ENCODE assay signal across 21 cellular contexts in genomic region chr1:185058103-185058502, GRCh38. TPM values are rescaled to one million over a fixed set of nuclear protein-coding genes. Genes with fewer than 3 reads are reported as not detected.
DNase-seq lines count a peak whose midpoint lies in the region; ATAC-seq, FAIRE-seq and TF ChIP-seq lines count a peak whose summit lies in the region.
"Had no signal": no experiment of that assay in that cellular context is flagged by ENCODE, and none has a peak within 500 bp of the region (broad histone marks: within the 10 kb centered on the region; RNA-seq: fewer than 3 reads in every experiment).

No MANE protein-coding gene starts in this region.

- CTCF ChIA-PET in GM12878 (lab: Yijun Ruan, JAX): interaction anchor here (2.0 kb wide), 1 partner anchor 112 kb away, joined by 5 read pairs; no protein-coding TSS in a partner anchor

- ATAC-seq in GM19351 (IDR thresholded peaks at IDR 0.05; ENCODE audit: unreplicated experiment): peak; percentile 53
- peak; percentile 43; the same call in 2 of the 3 replicates for ATAC-seq in GM12878
- ATAC-seq in natural killer cell: no peak
- ATAC-seq: pancreas had no signal

- H3K9me3 Mint-ChIP-seq in natural killer cell: no peaks in the 10 kb centered on the region
- H3K9me3 Mint-ChIP-seq: CD8-positive, alpha-beta memory T cell; GM23338 had no signal

- H4K20me1 ChIP-seq in GM12878 (ENCODE audit: control insufficient read depth, insufficient read depth): no peaks in the 10 kb centered on the region
- H4K20me1 ChIP-seq in smooth muscle cell (ENCODE audit: low read depth): peaks cover 98% of the 10 kb centered on the region

- no peak for TF ChIP-seq EP300 in GM12878 (IDR thresholded peaks at IDR 0.05; ENCODE audit: borderline replicate concordance in 1 of 2, control insufficient read depth in 1 of 2, low read depth in 2 of 2, low read length in 2 of 2)

- in situ Hi-C loops in GM12878 (cut with MboI): no loop called here

- no peaks in the 10 kb centered on the region for H3K27me3 Mint-ChIP-seq in natural killer cell (ENCODE audit: low read depth in 2 of 2)
- H3K27me3 Mint-ChIP-seq: CD8-positive, alpha-beta memory T cell had no signal

- peak overlapping the region in 1 of 2 donors; percentile 39 for H3K27ac Mint-ChIP-seq in natural killer cell
- H3K27ac Mint-ChIP-seq: CD8-positive, alpha-beta memory T cell had no signal

- no peak overlapping the region for H3K4me2 ChIP-seq in GM12878 (ENCODE audit: control insufficient read depth, insufficient read depth)
- no peak overlapping the region for H3K4me2 ChIP-seq in smooth muscle cell

- H3K36me3 Mint-ChIP-seq in natural killer cell: no peaks in the 10 kb centered on the region

- H3K9ac ChIP-seq in GM12878 (ENCODE audit: control insufficient read depth, insufficient read depth, low read length) (no peak overlapping the region), smooth muscle cell (ENCODE audit: low read depth) (no peak overlapping the region)

- no peak for TF ChIP-seq POLR2A in GM12878 (IDR thresholded peaks at IDR 0.05; ENCODE audit: low read depth, low read length)

- H3K79me2 ChIP-seq in GM12878 (ENCODE audit: control insufficient read depth, insufficient read depth, low read length) (no peaks in the 10 kb centered on the region; the same call in none of the 2 replicates), smooth muscle cell (ENCODE audit: low read depth) (peaks cover 98% of the 10 kb centered on the region)

- POLR2A ChIA-PET in GM12878 (lab: Charles Lee): interaction anchor here (0.6 to 0.9 kb wide), 2 partner anchors 305 to 1420 kb away, joined by 3 read pairs; no protein-coding TSS in a partner anchor

- no peak for FAIRE-seq in GM12878 (lab: Jason Lieb, UNC)

- RAD21 ChIA-PET in GM12878 (lab: Charles Lee; ENCODE audit: unreplicated experiment): interaction anchor here (0.9 kb wide), 1 partner anchor 253 kb away, joined by 3 read pairs; no protein-coding TSS in a partner anchor

- BruUV-seq in GM12878 (replicated peaks; lab: Mats Ljungman, UMichigan): no TSS peak

- H3K4me1 Mint-ChIP-seq in natural killer cell: peaks cover 52 to 61% of the 10 kb centered on the region in 2 donors

- H3K4me1 ChIP-seq in GM12878 (ENCODE audit: control insufficient read depth, insufficient read depth, low read length) (no peaks in the 10 kb centered on the region), smooth muscle cell (ENCODE audit: low read depth) (peaks cover 17% of the 10 kb centered on the region)
- H3K4me1 ChIP-seq: uterus had no signal

- SMC1A ChIA-PET in GM12878 (lab: Charles Lee; ENCODE audit: uncharacterized antibody, unreplicated experiment): interaction anchor here (0.7 to 1.0 kb wide), 3 partner anchors 11 to 911 kb away, joined by 3 to 6 read pairs (median 5); no protein-coding TSS in a partner anchor

- DNase-seq in HL-60 (ENCODE audit: low read depth in 1 of 2, low spot score in 1 of 2) (no peak), GM12878 (ENCODE audit: low read depth, low spot score) (no peak), smooth muscle cell (lab: John Stamatoyannopoulos, UW; ENCODE audit: unreplicated experiment) (no peak), natural killer cell (no peak), NCI-H1105 treated with DMSO at 0.1 percent for 48 hours (lab: John Stamatoyannopoulos, UW) (no peak), NCI-H1436 treated with DMSO at 0.1 percent for 48 hours (lab: John Stamatoyannopoulos, UW) (no peak)
- DNase-seq: activated CD4-positive, alpha-beta T cell treated with anti-CD3 and anti-CD28 coated beads, Interleukin-2, amount 50 U/mL, for 4 hours; activated effector memory CD4-positive, alpha-beta T cell treated with Interleukin-2 at 50 U/mL for 16 hours; CD8-positive, alpha-beta memory T cell; GDM1; glutamatergic neuron; kidney glomerular epithelial cell; NCI-H1694; NCI-H748 treated with DMSO at 0.1 percent for 48 hours; pancreas; sigmoid colon; stimulated activated CD8-positive, alpha-beta memory T cell treated with anti-CD3 and anti-CD28 coated beads, Interleukin-4, amount 100 ng/mL, for 48 hours; uterus had no signal

- no peak for TF ChIP-seq RAD21 in GM12878 (IDR thresholded peaks at IDR 0.05; ENCODE audit: insufficient read depth, low read depth, low read length)

- no peaks in the 10 kb centered on the region for H3F3A ChIP-seq in smooth muscle cell (ENCODE audit: low read depth)

- H3K4me3 Mint-ChIP-seq in natural killer cell: no peak overlapping the region
- H3K4me3 Mint-ChIP-seq: CD8-positive, alpha-beta memory T cell; GM23338 had no signal

- H3K27ac ChIP-seq in HL-60 (replicated peaks): peak overlapping the region; percentile 21; the same call in 1 of the 2 replicates
- H3K27ac ChIP-seq in GM12878 (ENCODE audit: control insufficient read depth, insufficient read depth): no peak overlapping the region
- peak overlapping the region; percentile 21 for H3K27ac ChIP-seq in smooth muscle cell (ENCODE audit: low read depth)
- H3K27ac ChIP-seq: coronary artery, pancreas, sigmoid colon, uterus had no signal

- intact Hi-C loops in GM12878 (cut with micrococcal nuclease; ENCODE audit: unreplicated experiment): no loop called here
- intact Hi-C loops in natural killer cell (cut with micrococcal nuclease): no loop called here

- H3K9me3 ChIP-seq in GM12878 (replicated peaks; ENCODE audit: control insufficient read depth, insufficient read depth, low read length) (no peaks in the 10 kb centered on the region; the same call in none of the 3 replicates), smooth muscle cell (replicated peaks; ENCODE audit: low read depth) (no peaks in the 10 kb centered on the region)
- H3K9me3 ChIP-seq: pancreas, sigmoid colon, uterus had no signal

- no peak for TF ChIP-seq CTCF in HL-60 (IDR thresholded peaks at IDR 0.05; ENCODE audit: insufficient read depth, low read length)
- no peak for TF ChIP-seq CTCF in GM12878 (IDR thresholded peaks at IDR 0.05 in 2 of 3, conservative IDR thresholded peaks at IDR 0.05 in 1 of 3; ENCODE audit: control insufficient read depth in 2 of 3, extremely low read depth in 1 of 3, insufficient read depth in 1 of 3, low read depth in 3 of 3, low read length in 3 of 3)
- no peak for TF ChIP-seq CTCF in smooth muscle cell (IDR thresholded peaks at IDR 0.05; ENCODE audit: borderline replicate concordance, insufficient read depth, poor library complexity, severe bottlenecking)
- no peak for TF ChIP-seq CTCF in natural killer cell (IDR thresholded peaks at IDR 0.05)

- no peak overlapping the region for H2AFZ ChIP-seq in GM12878 (ENCODE audit: control insufficient read depth, low read depth, low read length)
- H2AFZ ChIP-seq in smooth muscle cell (ENCODE audit: low read depth): no peak overlapping the region
- H2AFZ ChIP-seq: GM23338 had no signal

- H3K36me3 ChIP-seq in GM12878 (ENCODE audit: control insufficient read depth in 2 of 2, insufficient read depth in 2 of 2, low read length in 1 of 2) (peaks cover 0 to 3% of the 10 kb centered on the region in 2 experiments; a peak in 1 of 4 replicates), smooth muscle cell (ENCODE audit: low read depth) (no peaks in the 10 kb centered on the region)
- H3K36me3 ChIP-seq: pancreas, sigmoid colon, uterus had no signal

- H3K4me3 ChIP-seq in HL-60 (replicated peaks; ENCODE audit: insufficient read depth, low read length) (no peak overlapping the region), GM12878 (no peak overlapping the region), smooth muscle cell (no peak overlapping the region)
- H3K4me3 ChIP-seq: coronary artery, GM23338, pancreas, sigmoid colon, uterus had no signal

- H3K27me3 ChIP-seq in HL-60 (ENCODE audit: insufficient read depth, poor library complexity, severe bottlenecking): no peaks in the 10 kb centered on the region
- H3K27me3 ChIP-seq in GM12878 (replicated peaks in 1 of 2; ENCODE audit: control insufficient read depth in 2 of 2, insufficient read depth in 2 of 2, low read length in 1 of 2): no peaks in the 10 kb centered on the region
- no peaks in the 10 kb centered on the region for H3K27me3 ChIP-seq in smooth muscle cell (ENCODE audit: low read depth)
- H3K27me3 ChIP-seq: pancreas, sigmoid colon, uterus had no signal

- 50% methylated on average over 2 of the region's 2 CpGs for WGBS in GM12878 (ENCODE audit: insufficient coverage, insufficient replicate concordance, low lambda C conversion rate, missing lambda C conversion rate)
- WGBS in smooth muscle cell (ENCODE audit: low lambda C conversion rate): 88% methylated on average over 2 of the region's 2 CpGs

TF ChIP-seq in GM12878, 131 proteins besides CTCF, POLR2A, EP300 and RAD21 (continues in another document):
- TF ChIP-seq SMAD5 (IDR thresholded peaks at IDR 0.05; ENCODE audit: low read depth) (no peak), RUNX3 (IDR thresholded peaks at IDR 0.05; ENCODE audit: low read length) (0 out of 2 replicates have a peak, but pooled peaks have one; percentile 22), MXI1 (IDR thresholded peaks at IDR 0.05; ENCODE audit: low read depth, low read length) (no peak)
- TF ChIP-seq, protein P1, sequence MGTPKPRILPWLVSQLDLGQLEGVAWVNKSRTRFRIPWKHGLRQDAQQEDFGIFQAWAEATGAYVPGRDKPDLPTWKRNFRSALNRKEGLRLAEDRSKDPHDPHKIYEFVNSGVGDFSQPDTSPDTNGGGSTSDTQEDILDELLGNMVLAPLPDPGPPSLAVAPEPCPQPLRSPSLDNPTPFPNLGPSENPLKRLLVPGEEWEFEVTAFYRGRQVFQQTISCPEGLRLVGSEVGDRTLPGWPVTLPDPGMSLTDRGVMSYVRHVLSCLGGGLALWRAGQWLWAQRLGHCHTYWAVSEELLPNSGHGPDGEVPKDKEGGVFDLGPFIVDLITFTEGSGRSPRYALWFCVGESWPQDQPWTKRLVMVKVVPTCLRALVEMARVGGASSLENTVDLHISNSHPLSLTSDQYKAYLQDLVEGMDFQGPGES (IDR thresholded peaks at IDR 0.05): no peak

RNA-seq across cellular contexts. Expression of gene RNF2, which starts 12.7 kb away (rescaled TPM):
- total RNA-seq in GM12878 (2013; cell fraction: nucleolus; rRNA removed): 11.2 and 11.7 TPM in 2 replicates
- total RNA-seq in GM12878 (2014; rRNA removed) (10.8 and 12.9 TPM in 2 replicates), GM12878 (2014; rRNA removed; fragmentation: Illumina TruSeq; extraction: Trizol) (15.8 and 16.2 TPM in 2 replicates), GM12878 (2021) (17.3 and 20.0 TPM in 2 replicates), smooth muscle cell (40.8 and 41.2 TPM in 2 replicates), natural killer cell (10 to 100 TPM; 14.0 to 21.9 (median 19.5) TPM)
- 6.0 TPM for polyA plus RNA-seq in GM12878 (2011; ENCODE audit: low read depth)
- polyA plus RNA-seq in GM12878 (2011; rRNA removed) (36.3 and 47.2 TPM in 2 replicates), GM12878 (2014; fragmentation: Illumina TruSeq; extraction: Trizol) (26.6 and 34.6 TPM in 2 replicates), GM12878 (2014; fragmentation: Nextera tagmentation; extraction: Ambion mirVana) (1 to 10 TPM; 4.8 to 5.2 TPM), GM12878 (2014; rRNA removed) (14.2 and 14.5 TPM in 2 replicates), GM12878 (2016; fragmentation: Nextera tagmentation; extraction: Ambion mirVana) (10 to 100 TPM; 14.3 to 16.9 TPM), smooth muscle cell (18.7 and 34.6 TPM in 2 replicates)
- polyA plus RNA-seq in GM12878 (2011; cell fraction: cytosol; rRNA removed): 15.9 and 16.7 TPM in 2 replicates
- 8.9 and 12.2 TPM in 2 replicates for polyA plus RNA-seq in GM12878 (2011; cell fraction: nucleus; rRNA removed)
- polyA plus RNA-seq in GM12878 (2012): 8.5 and 9.4 TPM in 2 replicates
- 31.6 and 84.8 TPM in 2 replicates for polyA minus RNA-seq in GM12878 (2011; rRNA and poly(A)+ RNA removed)
- 14.7 and 33.5 TPM in 2 replicates for polyA minus RNA-seq in GM12878 (2011; cell fraction: cytosol; rRNA and poly(A)+ RNA removed)
- 4.6 and 10.3 TPM in 2 replicates for polyA minus RNA-seq in GM12878 (2011; cell fraction: nucleus; rRNA and poly(A)+ RNA removed)

Comparison
In these comparisons a context has a peak if more than half of its experiments do, and no peak if none do; other contexts are left out.
1. ATAC-seq: peak in GM19351 (single experiment) and GM12878 (single experiment); none in natural killer cell (0 of 3).